ENCODE assay signal across 1 cellular context in the genomic region with DNA sequence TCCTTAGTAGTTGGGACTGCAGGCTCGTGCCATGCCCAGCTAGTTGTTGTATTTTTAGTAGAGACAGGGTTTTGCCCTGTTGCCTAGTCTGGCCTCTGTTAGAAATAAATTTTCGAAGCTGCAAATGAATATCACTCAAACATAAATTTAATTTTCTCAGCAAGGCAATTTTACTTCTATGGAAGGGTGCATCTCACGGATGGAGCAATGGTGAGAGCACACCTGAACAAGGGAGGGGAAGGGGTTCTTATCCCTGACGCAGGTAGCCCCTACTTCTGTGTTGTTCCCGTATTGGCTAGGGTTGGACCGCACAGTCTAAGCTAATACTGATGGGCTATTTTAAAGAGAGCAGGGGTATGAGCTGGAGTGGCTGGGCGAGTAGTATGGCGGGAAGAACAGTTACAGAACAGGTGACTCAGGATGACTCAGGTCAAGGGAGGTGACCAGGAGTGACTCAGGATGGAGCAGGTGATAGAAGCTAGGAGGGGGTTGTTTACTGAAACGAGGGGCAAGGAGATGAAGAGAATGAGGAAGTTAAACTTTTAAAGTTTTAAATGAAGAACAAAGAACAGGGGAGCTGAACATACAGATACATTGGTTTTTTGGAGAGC.
TF ChIP-seq lines count a peak whose summit lies in the region.

No MANE protein-coding gene starts in this region.

TF ChIP-seq in WTC11, 78 proteins besides CTCF, POLR2A, EP300 and RAD21 (continued from another document):
- TF ChIP-seq, protein P1, sequence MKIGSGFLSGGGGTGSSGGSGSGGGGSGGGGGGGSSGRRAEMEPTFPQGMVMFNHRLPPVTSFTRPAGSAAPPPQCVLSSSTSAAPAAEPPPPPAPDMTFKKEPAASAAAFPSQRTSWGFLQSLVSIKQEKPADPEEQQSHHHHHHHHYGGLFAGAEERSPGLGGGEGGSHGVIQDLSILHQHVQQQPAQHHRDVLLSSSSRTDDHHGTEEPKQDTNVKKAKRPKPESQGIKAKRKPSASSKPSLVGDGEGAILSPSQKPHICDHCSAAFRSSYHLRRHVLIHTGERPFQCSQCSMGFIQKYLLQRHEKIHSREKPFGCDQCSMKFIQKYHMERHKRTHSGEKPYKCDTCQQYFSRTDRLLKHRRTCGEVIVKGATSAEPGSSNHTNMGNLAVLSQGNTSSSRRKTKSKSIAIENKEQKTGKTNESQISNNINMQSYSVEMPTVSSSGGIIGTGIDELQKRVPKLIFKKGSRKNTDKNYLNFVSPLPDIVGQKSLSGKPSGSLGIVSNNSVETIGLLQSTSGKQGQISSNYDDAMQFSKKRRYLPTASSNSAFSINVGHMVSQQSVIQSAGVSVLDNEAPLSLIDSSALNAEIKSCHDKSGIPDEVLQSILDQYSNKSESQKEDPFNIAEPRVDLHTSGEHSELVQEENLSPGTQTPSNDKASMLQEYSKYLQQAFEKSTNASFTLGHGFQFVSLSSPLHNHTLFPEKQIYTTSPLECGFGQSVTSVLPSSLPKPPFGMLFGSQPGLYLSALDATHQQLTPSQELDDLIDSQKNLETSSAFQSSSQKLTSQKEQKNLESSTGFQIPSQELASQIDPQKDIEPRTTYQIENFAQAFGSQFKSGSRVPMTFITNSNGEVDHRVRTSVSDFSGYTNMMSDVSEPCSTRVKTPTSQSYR (CRISPR knock-in tag; IDR thresholded peaks at IDR 0.05) = no peak
- TF ChIP-seq RELA (CRISPR knock-in tag; IDR thresholded peaks at IDR 0.05; ENCODE audit: borderline replicate concordance) (no peak), NFATC4 (CRISPR knock-in tag; IDR thresholded peaks at IDR 0.05) (no peak), FOXK1 (CRISPR knock-in tag; IDR thresholded peaks at IDR 0.05) (no peak), JUN (CRISPR knock-in tag; IDR thresholded peaks at IDR 0.05) (no peak), EMX1 (CRISPR knock-in tag; IDR thresholded peaks at IDR 0.05) (no peak), NFE2L1 (CRISPR knock-in tag; IDR thresholded peaks at IDR 0.05) (no peak), CDX4 (CRISPR knock-in tag; IDR thresholded peaks at IDR 0.05; ENCODE audit: borderline replicate concordance) (no peak), STAT6 (CRISPR knock-in tag; conservative IDR thresholded peaks at IDR 0.05; ENCODE audit: low read depth) (no peak), IRF2 (CRISPR knock-in tag; IDR thresholded peaks at IDR 0.05; ENCODE audit: borderline replicate concordance, low read depth) (no peak), ZNF219 (CRISPR knock-in tag; IDR thresholded peaks at IDR 0.05; ENCODE audit: borderline replicate concordance) (no peak), TCF7 (CRISPR knock-in tag; IDR thresholded peaks at IDR 0.05; ENCODE audit: low read depth) (no peak), ELF4 (CRISPR knock-in tag; IDR thresholded peaks at IDR 0.05; ENCODE audit: low read depth) (no peak), ZNF532 (CRISPR knock-in tag; IDR thresholded peaks at IDR 0.05; ENCODE audit: borderline replicate concordance) (no peak), ZNF425 (CRISPR knock-in tag; conservative IDR thresholded peaks at IDR 0.05) (no peak)
- TF ChIP-seq, protein P2, sequence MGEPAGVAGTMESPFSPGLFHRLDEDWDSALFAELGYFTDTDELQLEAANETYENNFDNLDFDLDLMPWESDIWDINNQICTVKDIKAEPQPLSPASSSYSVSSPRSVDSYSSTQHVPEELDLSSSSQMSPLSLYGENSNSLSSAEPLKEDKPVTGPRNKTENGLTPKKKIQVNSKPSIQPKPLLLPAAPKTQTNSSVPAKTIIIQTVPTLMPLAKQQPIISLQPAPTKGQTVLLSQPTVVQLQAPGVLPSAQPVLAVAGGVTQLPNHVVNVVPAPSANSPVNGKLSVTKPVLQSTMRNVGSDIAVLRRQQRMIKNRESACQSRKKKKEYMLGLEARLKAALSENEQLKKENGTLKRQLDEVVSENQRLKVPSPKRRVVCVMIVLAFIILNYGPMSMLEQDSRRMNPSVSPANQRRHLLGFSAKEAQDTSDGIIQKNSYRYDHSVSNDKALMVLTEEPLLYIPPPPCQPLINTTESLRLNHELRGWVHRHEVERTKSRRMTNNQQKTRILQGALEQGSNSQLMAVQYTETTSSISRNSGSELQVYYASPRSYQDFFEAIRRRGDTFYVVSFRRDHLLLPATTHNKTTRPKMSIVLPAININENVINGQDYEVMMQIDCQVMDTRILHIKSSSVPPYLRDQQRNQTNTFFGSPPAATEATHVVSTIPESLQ (CRISPR knock-in tag; IDR thresholded peaks at IDR 0.05) = no peak
- TF ChIP-seq, protein P3, sequence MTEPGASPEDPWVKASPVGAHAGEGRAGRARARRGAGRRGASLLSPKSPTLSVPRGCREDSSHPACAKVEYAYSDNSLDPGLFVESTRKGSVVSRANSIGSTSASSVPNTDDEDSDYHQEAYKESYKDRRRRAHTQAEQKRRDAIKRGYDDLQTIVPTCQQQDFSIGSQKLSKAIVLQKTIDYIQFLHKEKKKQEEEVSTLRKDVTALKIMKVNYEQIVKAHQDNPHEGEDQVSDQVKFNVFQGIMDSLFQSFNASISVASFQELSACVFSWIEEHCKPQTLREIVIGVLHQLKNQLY (CRISPR knock-in tag; IDR thresholded peaks at IDR 0.05) = no peak
TF ChIP-seq in WTC11: peak in this region for 0.
